In the genomic region with DNA sequence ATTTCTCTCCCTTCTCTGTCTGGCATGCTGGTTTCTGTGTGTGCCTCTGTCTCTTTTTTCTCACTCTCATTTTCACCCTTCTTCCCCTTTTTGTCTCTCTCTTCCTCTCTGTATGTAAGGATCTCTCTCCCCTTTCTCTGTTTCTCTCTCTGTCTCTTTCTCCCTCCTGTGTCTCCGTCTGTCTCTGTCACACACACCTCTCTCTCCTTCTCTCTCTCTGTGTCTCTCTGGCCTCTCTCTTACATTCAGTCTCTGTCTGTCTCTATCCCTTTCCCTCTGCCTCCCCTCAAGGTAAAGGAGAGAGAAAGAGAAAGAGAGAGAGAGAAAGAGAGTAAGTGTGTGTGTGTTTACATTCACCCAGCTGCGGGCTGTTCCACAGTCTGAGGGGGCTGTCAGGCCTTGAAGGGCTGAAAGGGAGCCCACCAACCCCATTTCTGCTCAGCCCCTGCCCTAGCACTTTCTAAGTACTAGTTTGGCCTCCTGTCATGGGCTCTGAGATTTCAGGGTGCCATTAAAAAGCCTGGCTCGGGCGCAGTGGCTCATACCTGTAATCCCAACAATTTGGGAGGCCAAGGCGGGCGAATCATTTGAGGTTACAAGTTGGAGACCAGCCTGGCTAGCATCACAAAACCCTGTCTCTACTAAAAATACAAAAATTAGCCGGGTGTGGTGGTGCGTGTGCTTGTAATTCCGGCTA, we compare ENCODE assay signal across 8 cellular contexts. TPM values are rescaled to one million over a fixed set of nuclear protein-coding genes. Genes with fewer than 3 reads are reported as not detected.
A peak's percentile ranks its signal among the peaks of the same experiment; 100 is the strongest.
DNase-seq lines count a peak whose midpoint lies in the region; ATAC-seq and TF ChIP-seq lines count a peak whose summit lies in the region.

No MANE protein-coding gene starts in this region.

- peak overlapping the region; percentile 82 for H3K4me3 Mint-ChIP-seq in activated CD4-positive, alpha-beta T cell treated with anti-CD3 and anti-CD28 coated beads, Interleukin-2, amount 10 ng/mL, durations not matched to agents 7 days and 5 days

- H3K79me2 ChIP-seq in PC-9 (ENCODE audit: low read depth): no peaks in the 10 kb centered on the region

- H3K9me2 ChIP-seq in PC-9 (ENCODE audit: insufficient read depth): no peaks in the 10 kb centered on the region

- 0 out of 2 replicates have a peak overlapping the region, but pooled peaks have one; percentile 64 for H2AFZ ChIP-seq in PC-9

- H4K20me1 ChIP-seq in PC-9 (ENCODE audit: insufficient read depth): no peaks in the 10 kb centered on the region

- WGBS in gastroesophageal sphincter (ENCODE audit: low coverage in 1 of 2), 2 donors: 10 to 21% methylated on average over 2 of the region's 9 CpGs

- ATAC-seq in gastroesophageal sphincter (no peak), thoracic aorta (ENCODE audit: insufficient number of reproducible peaks, low FRiP score, low read depth) (no peak), foreskin keratinocyte (no peak), omental fat pad (ENCODE audit: low FRiP score) (no peak)

- BruUV-seq in PC-9 (replicated peaks; lab: Mats Ljungman, UMichigan): no TSS peak

- TF ChIP-seq POLR2A in gastroesophageal sphincter (IDR thresholded peaks at IDR 0.05): no peak

- H3K27me3 Mint-ChIP-seq in activated CD4-positive, alpha-beta T cell treated with anti-CD3 and anti-CD28 coated beads, Interleukin-2, amount 10 ng/mL, durations not matched to agents 7 days and 5 days: peaks cover 2% of the 10 kb centered on the region

- peaks cover 20% of the 10 kb centered on the region for H3K4me1 Mint-ChIP-seq in activated CD4-positive, alpha-beta T cell treated with anti-CD3 and anti-CD28 coated beads, Interleukin-2, amount 10 ng/mL, durations not matched to agents 7 days and 5 days

- H3K4me2 ChIP-seq in PC-9: peak overlapping the region; percentile 64; the same call in 1 of the 2 replicates

- CTCF ChIA-PET in activated CD4-positive, alpha-beta T cell treated with anti-CD3 and anti-CD28 coated beads, Interleukin-2, amount 10 ng/mL, durations not matched to agents 7 days and 5 days (lab: Charles Lee): interaction anchor here (0.7 to 1.2 kb wide), 3 partner anchors 17 to 604 kb away, joined by 3 to 4 read pairs (median 3); no protein-coding TSS in a partner anchor
- CTCF ChIA-PET in PC-9 (lab: Charles Lee): interaction anchor here (0.6 to 0.7 kb wide), 3 partner anchors 25 to 1005 kb away, joined by 3 to 4 read pairs (median 4); no protein-coding TSS in a partner anchor

- no peak for DNase-seq in activated CD4-positive, alpha-beta T cell treated with anti-CD3 and anti-CD28 coated beads, Interleukin-2, amount 10 ng/mL, durations not matched to agents 7 days and 5 days
- no peak for DNase-seq in activated CD4-positive, alpha-beta T cell treated with anti-CD3 and anti-CD28 coated beads, Interleukin-2, amount 50 U/mL, for 48 hours
- DNase-seq in PC-9 (no peak), thoracic aorta (ENCODE audit: low spot score) (no peak), activated gamma-delta T cell (lab: John Stamatoyannopoulos, UW) (no peak), foreskin keratinocyte (no peak), omental fat pad (ENCODE audit: low spot score) (no peak)

- H3K9me3 ChIP-seq in PC-9 (ENCODE audit: insufficient read depth, low read depth) (no peaks in the 10 kb centered on the region), gastroesophageal sphincter (no peaks in the 10 kb centered on the region), thoracic aorta (no peaks in the 10 kb centered on the region)

- H3K4me1 ChIP-seq in PC-9 (replicated peaks; ENCODE audit: insufficient read depth): no peaks in the 10 kb centered on the region
- peaks cover 0 to 15% (median 0%) of the 10 kb centered on the region in 3 donors for H3K4me1 ChIP-seq in gastroesophageal sphincter
- H3K4me1 ChIP-seq in thoracic aorta (ENCODE audit: control insufficient read depth in 1 of 2, low read depth in 2 of 2): no peaks in the 10 kb centered on the region
- no peaks in the 10 kb centered on the region for H3K4me1 ChIP-seq in foreskin keratinocyte

- POLR2A ChIA-PET in activated CD4-positive, alpha-beta T cell treated with anti-CD3 and anti-CD28 coated beads, Interleukin-2, amount 10 ng/mL, durations not matched to agents 7 days and 5 days (lab: Charles Lee): no interaction called here
- POLR2A ChIA-PET in PC-9 (lab: Charles Lee; ENCODE audit: unreplicated experiment): interaction anchor here (0.7 kb wide), 1 partner anchor 192 kb away, joined by 11 read pairs; no protein-coding TSS in a partner anchor

- no peaks in the 10 kb centered on the region for H3F3A ChIP-seq in PC-9 (ENCODE audit: insufficient read depth, low read depth)

- H3K9me3 Mint-ChIP-seq in activated CD4-positive, alpha-beta T cell treated with anti-CD3 and anti-CD28 coated beads, Interleukin-2, amount 10 ng/mL, durations not matched to agents 7 days and 5 days: no peaks in the 10 kb centered on the region

- H3K4me3 ChIP-seq in PC-9 (peak overlapping the region; percentile 49; the same call in 1 of the 2 replicates), gastroesophageal sphincter (peak overlapping the region in 1 of 2 donors; percentile 44), thoracic aorta (peak overlapping the region; percentile 67)

- intact Hi-C loops in PC-9 (cut with micrococcal nuclease; ENCODE audit: unreplicated experiment): no loop called here

- H3K36me3 Mint-ChIP-seq in activated CD4-positive, alpha-beta T cell treated with anti-CD3 and anti-CD28 coated beads, Interleukin-2, amount 10 ng/mL, durations not matched to agents 7 days and 5 days (ENCODE audit: low read depth): no peaks in the 10 kb centered on the region

- no peak overlapping the region for H3K27ac ChIP-seq in PC-9
- peak overlapping the region; percentile 66 to 87 (median 82) for H3K27ac ChIP-seq in gastroesophageal sphincter
- peak overlapping the region; percentile 82 to 84 for H3K27ac ChIP-seq in thoracic aorta
- H3K27ac ChIP-seq in foreskin keratinocyte: no peak overlapping the region

- H3K36me3 ChIP-seq in PC-9 (ENCODE audit: low read depth): no peaks in the 10 kb centered on the region
- H3K36me3 ChIP-seq in gastroesophageal sphincter: no peaks in the 10 kb centered on the region
- no peaks in the 10 kb centered on the region for H3K36me3 ChIP-seq in thoracic aorta

- no peaks in the 10 kb centered on the region for H3K27me3 ChIP-seq in PC-9 (ENCODE audit: insufficient read depth, low read depth)
- no peaks in the 10 kb centered on the region for H3K27me3 ChIP-seq in gastroesophageal sphincter
- H3K27me3 ChIP-seq in thoracic aorta (replicated peaks; ENCODE audit: insufficient read depth): no peaks in the 10 kb centered on the region
- no peaks in the 10 kb centered on the region for H3K27me3 ChIP-seq in foreskin keratinocyte

- TF ChIP-seq CTCF in PC-9 (conservative IDR thresholded peaks at IDR 0.05) (no peak), gastroesophageal sphincter (IDR thresholded peaks at IDR 0.05) (no peak), thoracic aorta (IDR thresholded peaks at IDR 0.05) (no peak), foreskin keratinocyte (conservative IDR thresholded peaks at IDR 0.05) (no peak), omental fat pad (IDR thresholded peaks at IDR 0.05) (no peak)

- no peak for TF ChIP-seq EP300 in gastroesophageal sphincter (IDR thresholded peaks at IDR 0.05)

- peak overlapping the region; percentile 82 for H3K27ac Mint-ChIP-seq in activated CD4-positive, alpha-beta T cell treated with anti-CD3 and anti-CD28 coated beads, Interleukin-2, amount 10 ng/mL, durations not matched to agents 7 days and 5 days

RNA-seq across cellular contexts. Expression of a gene that starts 9.6 kb away (rescaled TPM):
- total RNA-seq in activated CD4-positive, alpha-beta T cell treated with anti-CD3 and anti-CD28 coated beads, Interleukin-2, amount 10 ng/mL, durations not matched to agents 7 days and 5 days: 10 to 100 TPM; 15.3 to 18.9 TPM
- 17.2 and 26.0 TPM in 2 replicates for total RNA-seq in PC-9 (2021)
- 100 to 1,000 TPM in 1 of 4 donors, 10 to 100 TPM in 3; 40.5 to 156 (median 89.8) TPM for total RNA-seq in gastroesophageal sphincter
- 100 to 1,000 TPM in 1 of 2 donors, 10 to 100 TPM in 1; 83.0 to 117 TPM for total RNA-seq in thoracic aorta
- 8.1 and 8.8 TPM in 2 replicates for total RNA-seq in foreskin keratinocyte
- polyA plus RNA-seq in foreskin keratinocyte: 7.5 and 7.9 TPM in 2 replicates
- 100 to 1,000 TPM in 1 of 4 donors, 10 to 100 TPM in 3; 30.9 to 127 (median 53.9) TPM for total RNA-seq in omental fat pad

RNA-seq across cellular contexts. Expression of a gene that starts 21.4 kb away (rescaled TPM):
- 10 to 100 TPM in 1 of 2 experiments, 1 to 10 TPM in 1; 9.7 to 10.5 TPM for total RNA-seq in activated CD4-positive, alpha-beta T cell treated with anti-CD3 and anti-CD28 coated beads, Interleukin-2, amount 10 ng/mL, durations not matched to agents 7 days and 5 days
- total RNA-seq in PC-9 (2021) (25.1 and 25.3 TPM in 2 replicates), gastroesophageal sphincter (10 to 100 TPM in 3 of 4 donors, 1 to 10 TPM in 1; 7.7 to 36.6 (median 13.7) TPM), thoracic aorta (10 to 100 TPM; 25.9 to 28.6 TPM), foreskin keratinocyte (2.3 TPM in 2 replicates), omental fat pad (10 to 100 TPM in 3 of 4 donors, 1 to 10 TPM in 1; 5.4 to 22.2 (median 16.7) TPM)
- polyA plus RNA-seq in foreskin keratinocyte: 0.54 and 0.61 TPM in 2 replicates

RNA-seq across cellular contexts. Expression of a gene that starts 24.0 kb away (rescaled TPM):
- not detected for total RNA-seq in activated CD4-positive, alpha-beta T cell treated with anti-CD3 and anti-CD28 coated beads, Interleukin-2, amount 10 ng/mL, durations not matched to agents 7 days and 5 days
- total RNA-seq in PC-9 (2021) (5.1 and 7.0 TPM in 2 replicates), gastroesophageal sphincter (1 to 10 TPM in 2 of 4 donors, under 1 TPM in 2; 0.67 to 2.5 (median 0.99) TPM), thoracic aorta (1 to 10 TPM; 2.3 to 2.7 TPM), foreskin keratinocyte (0.35 and 0.75 TPM in 2 replicates), omental fat pad (1 to 10 TPM in 3 of 4 donors, under 1 TPM in 1; 0.72 to 2.0 (median 1.6) TPM)
- polyA plus RNA-seq in foreskin keratinocyte: 0.26 and 0.40 TPM in 2 replicates

Comparison
In these comparisons a context has a peak if more than half of its experiments do, and no peak if none do; other contexts are left out.
1. H3K27ac ChIP-seq: peak in gastroesophageal sphincter (4 of 4) and thoracic aorta (2 of 2); none in PC-9 (single experiment) and foreskin keratinocyte (single experiment).